In the genomic region with DNA sequence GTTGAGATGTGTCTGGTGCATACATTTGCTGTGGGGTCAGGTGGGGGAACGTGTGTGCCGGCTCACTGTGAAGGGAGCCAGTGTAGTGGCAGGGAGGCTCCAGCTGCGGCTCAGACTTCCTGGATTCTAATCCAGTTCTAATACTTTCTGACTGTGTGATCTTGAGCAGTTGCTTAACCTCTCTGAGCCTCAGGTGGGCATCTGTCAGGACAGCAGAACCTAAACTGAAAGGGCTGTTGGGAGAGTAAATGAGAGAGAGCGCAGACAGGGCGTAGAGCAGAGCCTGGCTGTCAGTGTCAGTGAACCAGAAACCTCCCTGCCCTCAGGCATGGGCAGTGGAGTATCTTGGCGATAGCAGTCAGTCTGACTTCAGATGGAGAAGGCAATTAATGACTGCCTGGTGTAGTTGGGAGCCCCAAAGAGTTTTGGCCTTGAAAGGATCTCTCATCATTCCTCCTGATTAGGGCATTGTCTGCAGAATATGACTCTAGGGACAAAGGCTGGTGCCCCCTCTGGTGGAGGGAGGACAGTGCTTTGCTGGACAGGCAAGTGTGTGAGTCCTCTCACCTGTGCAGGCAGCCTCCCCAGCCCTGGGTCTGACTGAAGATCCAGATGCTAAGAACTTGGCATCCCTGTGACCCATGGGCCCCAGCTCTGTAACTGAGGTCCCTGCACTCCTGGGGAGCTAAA, we compare ENCODE assay signal across 7 cellular contexts. TPM values are rescaled to one million over a fixed set of nuclear protein-coding genes. Genes with fewer than 3 reads are reported as not detected.
A peak's percentile ranks its signal among the peaks of the same experiment; 100 is the strongest.
DNase-seq lines count a peak whose midpoint lies in the region; TF ChIP-seq lines count a peak whose summit lies in the region.

No MANE protein-coding gene starts in this region.

- H3K27me3 ChIP-seq in breast epithelium: no peaks in the 10 kb centered on the region

- H3K9me3 Mint-ChIP-seq in osteocyte (ENCODE audit: unreplicated experiment): no peaks in the 10 kb centered on the region

- no peaks in the 10 kb centered on the region for H3K9me3 ChIP-seq in breast epithelium

- H3K36me3 Mint-ChIP-seq in osteocyte (ENCODE audit: unreplicated experiment): no peaks in the 10 kb centered on the region

- H3K27ac ChIP-seq in breast epithelium: peak overlapping the region; percentile 92 to 98

- peak in 1 of 3 donors; percentile 29 for TF ChIP-seq CTCF in breast epithelium (IDR thresholded peaks at IDR 0.05)
- TF ChIP-seq CTCF in osteocyte (IDR thresholded peaks at IDR 0.05): peak; percentile 50

- H3K27ac Mint-ChIP-seq in osteocyte (ENCODE audit: unreplicated experiment): no peak overlapping the region

- H3K4me1 ChIP-seq in breast epithelium: no peaks in the 10 kb centered on the region

- H3K4me3 Mint-ChIP-seq in osteocyte (ENCODE audit: unreplicated experiment): no peak overlapping the region

- TF ChIP-seq POLR2A in breast epithelium (IDR thresholded peaks at IDR 0.05): no peak

- DNase-seq in EL (peak; percentile 21), HT-29 (ENCODE audit: low spot score) (peak; percentile 81), breast epithelium (ENCODE audit: low spot score in 2 of 2) (peak in 1 of 2 donors; percentile 53), osteocyte (ENCODE audit: extremely low spot score, unreplicated experiment) (no peak), NCI-H2171 treated with DMSO at 0.1 percent for 48 hours (lab: John Stamatoyannopoulos, UW) (no peak), inferior parietal cortex (ENCODE audit: extremely low spot score) (no peak), NCI-H2227 treated with DMSO at 0.1 percent for 48 hours (lab: John Stamatoyannopoulos, UW) (no peak)

- intact Hi-C loops in breast epithelium (cut with DNase I; ENCODE audit: low total_unique reads): no loop called here

- H3K36me3 ChIP-seq in breast epithelium: no peaks in the 10 kb centered on the region

- no peak overlapping the region for H3K4me3 ChIP-seq in breast epithelium

- H3K27me3 Mint-ChIP-seq in osteocyte (ENCODE audit: unreplicated experiment): peaks cover 24% of the 10 kb centered on the region

- H3K4me1 Mint-ChIP-seq in osteocyte (ENCODE audit: unreplicated experiment): peaks cover 35% of the 10 kb centered on the region

RNA-seq across cellular contexts. Expression of a gene that starts 9.6 kb away (rescaled TPM):
- total RNA-seq in HT-29 (2014; rRNA removed; shearing (Covaris generic)): not detected in 2 replicates
- total RNA-seq in breast epithelium (under 1 TPM in 2 of 3 donors, not detected in 1; 0.15 to 0.33 TPM), osteocyte (not detected in 2 replicates)

RNA-seq across cellular contexts. Expression of a gene that starts 18.3 kb away (rescaled TPM):
- total RNA-seq in HT-29 (2014; rRNA removed; shearing (Covaris generic)): not detected in 2 replicates
- 10 to 100 TPM; 12.6 to 20.6 (median 20.3) TPM for total RNA-seq in breast epithelium
- 0.73 and 0.78 TPM in 2 replicates for total RNA-seq in osteocyte

RNA-seq across cellular contexts. Expression of a gene that starts 28.9 kb away (rescaled TPM):
- total RNA-seq in HT-29 (2014; rRNA removed; shearing (Covaris generic)): 0.74 and 1.4 TPM in 2 replicates
- 1 to 10 TPM; 3.7 to 10.0 (median 7.2) TPM for total RNA-seq in breast epithelium
- 5.1 and 5.4 TPM in 2 replicates for total RNA-seq in osteocyte

RNA-seq across cellular contexts. Expression of a gene that starts 40.9 kb away (rescaled TPM):
- total RNA-seq in HT-29 (2014; rRNA removed; shearing (Covaris generic)): 0.39 and 0.64 TPM in 2 replicates
- total RNA-seq in breast epithelium: not detected
- not detected in 2 replicates for total RNA-seq in osteocyte

RNA-seq across cellular contexts. Expression of a gene that starts 47.5 kb away (rescaled TPM):
- total RNA-seq in HT-29 (2014; rRNA removed; shearing (Covaris generic)): 9.8 and 9.9 TPM in 2 replicates
- total RNA-seq in breast epithelium (10 to 100 TPM; 21.6 to 26.7 (median 24.4) TPM), osteocyte (22.3 and 27.1 TPM in 2 replicates)

Comparison
In these comparisons a context has a peak if more than half of its experiments do, and no peak if none do; other contexts are left out.
1. DNase-seq: peak in EL (single experiment) and HT-29 (single experiment); none in osteocyte (single experiment), NCI-H2171 treated with DMSO at 0.1 percent for 48 hours (single experiment), inferior parietal cortex (single experiment) and NCI-H2227 treated with DMSO at 0.1 percent for 48 hours (single experiment).